In the genomic region with DNA sequence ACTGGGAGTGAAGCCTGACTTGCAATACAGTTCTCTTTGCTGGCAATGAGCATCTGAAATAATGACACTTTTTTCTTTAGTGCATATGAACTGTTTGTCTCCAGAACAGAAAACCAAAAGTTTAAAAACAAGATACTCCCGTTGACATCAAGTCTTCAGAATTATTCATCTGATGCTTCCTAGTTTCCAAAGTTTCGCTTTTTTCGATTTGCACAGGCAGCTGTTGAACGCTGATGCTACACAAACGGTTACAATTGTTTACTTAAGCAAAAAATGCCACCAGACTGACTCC, we compare ENCODE assay signal across 8 cellular contexts. TPM values are rescaled to one million over a fixed set of nuclear protein-coding genes. Genes with fewer than 3 reads are reported as not detected.
A peak's percentile ranks its signal among the peaks of the same experiment; 100 is the strongest.
DNase-seq lines count a peak whose midpoint lies in the region; ATAC-seq and TF ChIP-seq lines count a peak whose summit lies in the region.

No MANE protein-coding gene starts in this region.

- H3K27ac ChIP-seq in CD8-positive, alpha-beta T cell (ENCODE audit: low read depth, low read length) = peak overlapping the region; percentile 94
- H3K27ac ChIP-seq in PC-9 = peak overlapping the region; percentile 87
- H3K27ac ChIP-seq in epithelial cell of prostate = peak overlapping the region; percentile 92
- H3K27ac ChIP-seq in neutrophil = peak overlapping the region; percentile 96

- peak overlapping the region; percentile 99 for H3K27ac Mint-ChIP-seq in CD8-positive, alpha-beta T cell

- H3K36me3 Mint-ChIP-seq in CD8-positive, alpha-beta T cell = peaks cover 33% of the 10 kb centered on the region

- H3K9me3 Mint-ChIP-seq in CD8-positive, alpha-beta T cell = no peaks in the 10 kb centered on the region

- DNase-seq in CD8-positive, alpha-beta T cell = no peak
- DNase-seq in PC-9 (no peak), epithelial cell of prostate (ENCODE audit: low read depth, low spot score) (no peak), germinal center (ENCODE audit: low spot score) (no peak), head of caudate nucleus (no peak), COLO829 (ENCODE audit: low spot score) (no peak)

- H3K27me3 ChIP-seq in CD8-positive, alpha-beta T cell (ENCODE audit: insufficient read depth, low read length) = no peaks in the 10 kb centered on the region
- H3K27me3 ChIP-seq in PC-9 (ENCODE audit: insufficient read depth, low read depth) (no peaks in the 10 kb centered on the region), neutrophil (no peaks in the 10 kb centered on the region)

- POLR2A ChIA-PET in CD8-positive, alpha-beta T cell (lab: Charles Lee) = interaction anchor here (1.0 kb wide), 1 partner anchor 73 kb away, joined by 5 read pairs; no protein-coding TSS in a partner anchor
- POLR2A ChIA-PET in PC-9 (lab: Charles Lee; ENCODE audit: unreplicated experiment) = no interaction called here

- H3K9me3 ChIP-seq in CD8-positive, alpha-beta T cell (ENCODE audit: low read length) = no peaks in the 10 kb centered on the region
- H3K9me3 ChIP-seq in PC-9 (ENCODE audit: insufficient read depth, low read depth) (no peaks in the 10 kb centered on the region), neutrophil (no peaks in the 10 kb centered on the region)

- H3K4me1 ChIP-seq in CD8-positive, alpha-beta T cell (ENCODE audit: insufficient read depth, low read length) = peaks cover 30% of the 10 kb centered on the region
- H3K4me1 ChIP-seq in PC-9 (replicated peaks; ENCODE audit: insufficient read depth) = peaks cover 29% of the 10 kb centered on the region
- peaks cover 27 to 29% of the 10 kb centered on the region in 2 experiments for H3K4me1 ChIP-seq in neutrophil (ENCODE audit: control insufficient read depth in 1 of 2, insufficient read depth in 1 of 2, low read depth in 1 of 2, low read length in 1 of 2)

- peak overlapping the region; percentile 89 for H2AFZ ChIP-seq in PC-9

- peak overlapping the region; percentile 60 for H3K4me3 ChIP-seq in CD8-positive, alpha-beta T cell (ENCODE audit: low read depth, low read length)
- H3K4me3 ChIP-seq in PC-9 = peak overlapping the region; percentile 69
- peak overlapping the region; percentile 88 to 92 for H3K4me3 ChIP-seq in neutrophil (ENCODE audit: low read depth in 1 of 2, low read length in 1 of 2)

- peaks cover 46% of the 10 kb centered on the region for H3K4me1 Mint-ChIP-seq in CD8-positive, alpha-beta T cell (ENCODE audit: low read depth)

- peak overlapping the region; percentile 83 for H3K4me2 ChIP-seq in PC-9

- peaks cover 40% of the 10 kb centered on the region for H3K79me2 ChIP-seq in PC-9 (ENCODE audit: low read depth)

- intact Hi-C loops in CD8-positive, alpha-beta T cell (cut with DNase I, micrococcal nuclease) = loop anchor here (1.0 to 10.0 kb wide), 2 partner anchors 48 to 432 kb away; a partner anchor contains a TSS
- intact Hi-C loops in PC-9 (cut with micrococcal nuclease; ENCODE audit: unreplicated experiment) = loop anchor here (2.0 to 5.0 kb wide), 5 partner anchors 39 to 484 kb away; no protein-coding TSS in a partner anchor
- intact Hi-C loops in head of caudate nucleus (cut with DNase I) = loop anchor here (2.0 to 10.0 kb wide), 3 partner anchors 62 to 258 kb away; a partner anchor contains a TSS

- H3K36me3 ChIP-seq in CD8-positive, alpha-beta T cell (ENCODE audit: insufficient read depth, low read length) = no peaks in the 10 kb centered on the region
- peaks cover 19% of the 10 kb centered on the region; the same call in 1 of the 2 replicates for H3K36me3 ChIP-seq in PC-9 (ENCODE audit: low read depth)
- H3K36me3 ChIP-seq in neutrophil = peaks cover 17% of the 10 kb centered on the region

- no peaks in the 10 kb centered on the region for H3K27me3 Mint-ChIP-seq in CD8-positive, alpha-beta T cell (ENCODE audit: low read depth)

- BruUV-seq in PC-9 (replicated peaks; lab: Mats Ljungman, UMichigan) = TSS peak; percentile 91

- no peaks in the 10 kb centered on the region for H4K20me1 ChIP-seq in PC-9 (ENCODE audit: insufficient read depth)

- H3F3A ChIP-seq in PC-9 (ENCODE audit: insufficient read depth, low read depth) = peaks cover 17% of the 10 kb centered on the region; the same call in 1 of the 2 replicates

- peak; percentile 0 for ATAC-seq in CD8-positive, alpha-beta T cell
- no peak for ATAC-seq in GM21825 (IDR thresholded peaks at IDR 0.05; ENCODE audit: unreplicated experiment)

- CTCF ChIA-PET in CD8-positive, alpha-beta T cell (lab: Charles Lee) = interaction anchor here (0.6 to 1.5 kb wide), 3 partner anchors 11 to 149 kb away, joined by 3 read pairs; no protein-coding TSS in a partner anchor
- CTCF ChIA-PET in PC-9 (lab: Charles Lee) = no interaction called here

- peak overlapping the region; percentile 98 for H3K4me3 Mint-ChIP-seq in CD8-positive, alpha-beta T cell

- H3K9me2 ChIP-seq in PC-9 (ENCODE audit: insufficient read depth) = no peaks in the 10 kb centered on the region

- TF ChIP-seq CTCF in CD8-positive, alpha-beta T cell (IDR thresholded peaks at IDR 0.05) = no peak
- TF ChIP-seq CTCF in PC-9 (conservative IDR thresholded peaks at IDR 0.05) (no peak), neutrophil (IDR thresholded peaks at IDR 0.05) (no peak)

RNA-seq across cellular contexts. Expression of a gene that starts 0.6 kb away (rescaled TPM):
- total RNA-seq in CD8-positive, alpha-beta T cell = 100 to 1,000 TPM; 161 to 178 TPM
- total RNA-seq in PC-9 (2021) = 33.7 and 37.5 TPM in 2 replicates

RNA-seq across cellular contexts. Expression of a gene that starts 29.1 kb away (rescaled TPM):
- total RNA-seq in CD8-positive, alpha-beta T cell = 10 to 100 TPM; 88.0 to 90.4 TPM
- total RNA-seq in PC-9 (2021) = 3.8 and 4.8 TPM in 2 replicates

Comparison
In these comparisons a context has a peak if more than half of its experiments do, and no peak if none do; other contexts are left out.
1. RNA of a gene that starts 29.1 kb away (total RNA-seq): 88.0 to 90.4 TPM in CD8-positive, alpha-beta T cell; 3.8 to 4.8 TPM in PC-9; every median in the first group is over 10 times any median in the second.
2. Peak in every context shown above with its lines, with median percentiles within 50 percentile points of each other: H3K27ac ChIP-seq and H3K4me3 ChIP-seq.